Comparison of ENCODE assay signal across 12 cellular contexts in genomic region chr5:134007581-134008256, GRCh38. TPM values are rescaled to one million over a fixed set of nuclear protein-coding genes. Genes with fewer than 3 reads are reported as not detected.
DNase-seq lines count a peak whose midpoint lies in the region; ATAC-seq and TF ChIP-seq lines count a peak whose summit lies in the region.
"Had no signal": no experiment of that assay in that cellular context is flagged by ENCODE, and none has a peak within 500 bp of the region (broad histone marks: within the 10 kb centered on the region; RNA-seq: fewer than 3 reads in every experiment).

No MANE protein-coding gene starts in this region.

- no peak overlapping the region for H2AFZ ChIP-seq in osteoblast (ENCODE audit: low read length)

- H3K4me3 ChIP-seq in osteoblast (ENCODE audit: insufficient read depth, low read length): no peak overlapping the region
- H3K4me3 ChIP-seq: cardiac muscle cell had no signal

- DNase-seq in GM03348 (ENCODE audit: low spot score): peak; percentile 55
- peak; percentile 2 for DNase-seq in NCI-H146 treated with DMSO at 0.1 percent for 48 hours (lab: John Stamatoyannopoulos, UW; ENCODE audit: unreplicated experiment)
- peak; percentile 35 for DNase-seq in chondrocyte (ENCODE audit: low spot score)
- DNase-seq in osteoblast (ENCODE audit: insufficient read length, low spot score, missing footprints): peak; percentile 92
- no peak for DNase-seq in NCI-H2196 treated with DMSO at 0.1 percent for 48 hours (lab: John Stamatoyannopoulos, UW; ENCODE audit: unreplicated experiment)
- no peak for DNase-seq in endothelial cell (ENCODE audit: low spot score)
- DNase-seq: activated CD8-positive, alpha-beta T cell treated with anti-CD3 and anti-CD28 coated beads, Interleukin-2, amount 10 ng/mL, durations not matched to agents 7 days and 5 days; hippocampal formation; NCI-H510A had no signal

- peaks cover 10% of the 10 kb centered on the region for H4K20me1 ChIP-seq in osteoblast (ENCODE audit: insufficient read depth, low read length)

- H3K4me1 Mint-ChIP-seq in chondrocyte (ENCODE audit: low read depth) (peaks cover 20% of the 10 kb centered on the region), endothelial cell (ENCODE audit: unreplicated experiment) (peaks cover 17% of the 10 kb centered on the region)

- TF ChIP-seq CTCF in chondrocyte (IDR thresholded peaks at IDR 0.05) (no peak), osteoblast (IDR thresholded peaks at IDR 0.05; ENCODE audit: extremely low read depth, low read depth, low read length) (no peak), endothelial cell (IDR thresholded peaks at IDR 0.05; ENCODE audit: unreplicated experiment) (no peak)

- no peak overlapping the region for H3K27ac Mint-ChIP-seq in chondrocyte (ENCODE audit: unreplicated experiment)
- no peak overlapping the region for H3K27ac Mint-ChIP-seq in endothelial cell (ENCODE audit: unreplicated experiment)
- H3K27ac Mint-ChIP-seq: activated CD8-positive, alpha-beta T cell treated with anti-CD3 and anti-CD28 coated beads, Interleukin-2, amount 10 ng/mL, durations not matched to agents 7 days and 5 days had no signal

- H3K9me3 Mint-ChIP-seq in chondrocyte (ENCODE audit: low read depth) (peaks cover 7% of the 10 kb centered on the region), endothelial cell (ENCODE audit: unreplicated experiment) (no peaks in the 10 kb centered on the region)

- H3K36me3 ChIP-seq in osteoblast (ENCODE audit: insufficient read depth, low read length): peaks cover 3% of the 10 kb centered on the region
- H3K36me3 ChIP-seq: cardiac muscle cell had no signal

- no peak overlapping the region for H3K27ac ChIP-seq in osteoblast (ENCODE audit: low read depth, low read length)
- H3K27ac ChIP-seq: cardiac muscle cell, HL-60 had no signal

- H3K4me3 Mint-ChIP-seq in chondrocyte (ENCODE audit: unreplicated experiment) (no peak overlapping the region), endothelial cell (ENCODE audit: unreplicated experiment) (no peak overlapping the region)
- H3K4me3 Mint-ChIP-seq: activated CD8-positive, alpha-beta T cell treated with anti-CD3 and anti-CD28 coated beads, Interleukin-2, amount 10 ng/mL, durations not matched to agents 7 days and 5 days had no signal

- H3K4me1 ChIP-seq in osteoblast (ENCODE audit: insufficient read depth, low read length): peaks cover 21% of the 10 kb centered on the region

- no peak overlapping the region for H3K4me2 ChIP-seq in osteoblast (ENCODE audit: insufficient read depth, low read length)

- H3K27me3 Mint-ChIP-seq in chondrocyte (ENCODE audit: low read depth) (no peaks in the 10 kb centered on the region), endothelial cell (ENCODE audit: unreplicated experiment) (peaks cover 14% of the 10 kb centered on the region)

- peaks cover 21% of the 10 kb centered on the region for H3K79me2 ChIP-seq in osteoblast (ENCODE audit: insufficient read depth, low read length)

- H3K27me3 ChIP-seq in osteoblast (ENCODE audit: insufficient read depth, low read length): no peaks in the 10 kb centered on the region
- H3K27me3 ChIP-seq: cardiac muscle cell had no signal

- H3K36me3 Mint-ChIP-seq in chondrocyte (ENCODE audit: low read depth) (peaks cover 1% of the 10 kb centered on the region), endothelial cell (ENCODE audit: low read depth, unreplicated experiment) (no peaks in the 10 kb centered on the region)

- ATAC-seq in GM21529 (IDR thresholded peaks at IDR 0.05; ENCODE audit: unreplicated experiment): no peak
- ATAC-seq: activated CD8-positive, alpha-beta T cell treated with anti-CD3 and anti-CD28 coated beads, Interleukin-2, amount 10 ng/mL, durations not matched to agents 7 days and 5 days had no signal

- no peaks in the 10 kb centered on the region for H3K9me3 ChIP-seq in osteoblast (ENCODE audit: low read depth, low read length)

RNA-seq across cellular contexts. Expression of gene VDAC1, which starts 2.9 kb away (rescaled TPM):
- total RNA-seq in chondrocyte (138 to 173 TPM (median 143 TPM) in 3 replicates), osteoblast (236 and 264 TPM in 2 replicates), endothelial cell (ENCODE audit: unreplicated experiment) (165 TPM)

RNA-seq across cellular contexts. Expression of gene C5orf15, which starts 39.3 kb away (rescaled TPM):
- total RNA-seq in chondrocyte (41.7 to 63.7 TPM (median 44.4 TPM) in 3 replicates), osteoblast (68.4 and 77.2 TPM in 2 replicates), endothelial cell (ENCODE audit: unreplicated experiment) (35.5 TPM)

Comparison
In these comparisons a context has a peak if more than half of its experiments do, and no peak if none do; other contexts are left out.
1. DNase-seq: peak in GM03348 (single experiment), NCI-H146 treated with DMSO at 0.1 percent for 48 hours (single experiment), chondrocyte (single experiment) and osteoblast (single experiment); none in NCI-H2196 treated with DMSO at 0.1 percent for 48 hours (single experiment) and endothelial cell (single experiment).